In the genomic region with DNA sequence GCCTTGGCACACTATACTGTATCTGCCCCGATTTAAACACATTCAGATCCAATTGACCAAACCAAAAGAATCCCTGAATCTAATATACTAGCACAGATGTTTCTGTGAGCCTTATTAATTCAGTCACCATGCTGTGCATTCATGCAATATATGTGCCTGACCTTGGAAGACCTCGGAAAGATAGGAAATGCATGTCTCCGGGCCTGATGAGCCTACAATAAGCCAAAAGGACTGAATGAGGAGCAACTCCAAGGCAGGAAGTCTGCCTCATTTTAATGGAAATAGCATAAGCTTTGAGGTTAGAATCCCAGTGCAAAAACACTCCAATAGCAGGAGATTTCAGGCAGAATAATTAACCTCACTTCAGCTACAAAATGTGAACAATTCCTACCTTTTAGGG, we compare ENCODE assay signal across 24 cellular contexts.
"Had no signal": no experiment of that assay in that cellular context is flagged by ENCODE, and none has a peak within 500 bp of the region (broad histone marks: within the 10 kb centered on the region; RNA-seq: fewer than 3 reads in every experiment).

No MANE protein-coding gene starts in this region.

- DNase-seq: activated CD4-positive, alpha-beta memory T cell treated with anti-CD3 and anti-CD28 coated beads, Interleukin-2, amount 10 ng/mL, durations not matched to agents 7 days and 5 days; activated CD4-positive, alpha-beta T cell treated with anti-CD3 and anti-CD28 coated beads for 1 hour; activated CD4-positive, alpha-beta T cell treated with anti-CD3 and anti-CD28 coated beads, Interleukin-2, amount 10 ng/mL, durations not matched to agents 7 days and 5 days; activated CD8-positive, alpha-beta memory T cell treated with anti-CD3 and anti-CD28 coated beads, Interleukin-2, amount 50 U/mL, for 48 hours; activated gamma-delta T cell; activated naive CD4-positive, alpha-beta T cell treated with anti-CD3 and anti-CD28 coated beads, Interleukin-2, amount 10 ng/mL, durations not matched to agents 7 days and 5 days; activated naive CD8-positive, alpha-beta T cell treated with anti-CD3 and anti-CD28 coated beads, Interleukin-2, amount 10 ng/mL, durations not matched to agents 7 days and 5 days; activated T-cell treated with anti-CD3 and anti-CD28 coated beads, Interleukin-2, amount 50 U/mL, for 24 hours; central memory CD4-positive, alpha-beta T cell; endodermal cell; foreskin melanocyte; naive B cell; nephron progenitor cell; stimulated activated CD4-positive, alpha-beta T cell treated with anti-CD3 and anti-CD28 coated beads, Interleukin-12 subunit alpha, Interleukin-12 subunit beta, amount 100 ng/mL, for 4 hours; stimulated activated CD4-positive, alpha-beta T cell treated with anti-CD3 and anti-CD28 coated beads, Interleukin-4, amount 100 ng/mL, for 1 hour; stimulated activated naive CD8-positive, alpha-beta T cell treated with anti-CD3 and anti-CD28 coated beads, Interleukin-15, Interleukin-2, amounts not matched to agents 100 U/mL and 50 U/mL, for 24 hours; T-helper 2 cell; testis; transverse colon had no signal

- H3K36me3 ChIP-seq: esophagus muscularis mucosa, transverse colon had no signal

- H3K4me3 ChIP-seq: esophagus muscularis mucosa, skin epidermis, testis, transverse colon had no signal

- H3K9me3 Mint-ChIP-seq: activated CD4-positive, alpha-beta memory T cell treated with anti-CD3 and anti-CD28 coated beads, Interleukin-2, amount 10 ng/mL, durations not matched to agents 7 days and 5 days; activated CD4-positive, alpha-beta T cell treated with anti-CD3 and anti-CD28 coated beads, Interleukin-2, amount 10 ng/mL, durations not matched to agents 7 days and 5 days; activated naive CD4-positive, alpha-beta T cell treated with anti-CD3 and anti-CD28 coated beads, Interleukin-2, amount 10 ng/mL, durations not matched to agents 7 days and 5 days; activated naive CD8-positive, alpha-beta T cell treated with anti-CD3 and anti-CD28 coated beads, Interleukin-2, amount 10 ng/mL, durations not matched to agents 7 days and 5 days; activated T-cell treated with anti-CD3 and anti-CD28 coated beads, Interleukin-2, amount 50 U/mL, for 24 hours; endodermal cell; mesothelial cell of epicardium; nephron progenitor cell had no signal

- H3K27ac ChIP-seq: esophagus muscularis mucosa, skin epidermis, testis, transverse colon had no signal

- H3K36me3 Mint-ChIP-seq: activated naive CD4-positive, alpha-beta T cell treated with anti-CD3 and anti-CD28 coated beads, Interleukin-2, amount 10 ng/mL, durations not matched to agents 7 days and 5 days; activated naive CD8-positive, alpha-beta T cell treated with anti-CD3 and anti-CD28 coated beads, Interleukin-2, amount 10 ng/mL, durations not matched to agents 7 days and 5 days; mesothelial cell of epicardium; naive B cell had no signal

- H3K27me3 Mint-ChIP-seq: activated CD4-positive, alpha-beta memory T cell treated with anti-CD3 and anti-CD28 coated beads, Interleukin-2, amount 10 ng/mL, durations not matched to agents 7 days and 5 days; activated CD4-positive, alpha-beta T cell treated with anti-CD3 and anti-CD28 coated beads, Interleukin-2, amount 10 ng/mL, durations not matched to agents 7 days and 5 days; activated naive CD4-positive, alpha-beta T cell treated with anti-CD3 and anti-CD28 coated beads, Interleukin-2, amount 10 ng/mL, durations not matched to agents 7 days and 5 days; activated naive CD8-positive, alpha-beta T cell treated with anti-CD3 and anti-CD28 coated beads, Interleukin-2, amount 10 ng/mL, durations not matched to agents 7 days and 5 days; activated T-cell treated with anti-CD3 and anti-CD28 coated beads, Interleukin-2, amount 50 U/mL, for 24 hours; naive B cell had no signal

- H3K4me1 ChIP-seq: esophagus muscularis mucosa, testis, transverse colon had no signal

- H3K4me1 Mint-ChIP-seq: activated CD4-positive, alpha-beta memory T cell treated with anti-CD3 and anti-CD28 coated beads, Interleukin-2, amount 10 ng/mL, durations not matched to agents 7 days and 5 days; activated CD4-positive, alpha-beta T cell treated with anti-CD3 and anti-CD28 coated beads, Interleukin-2, amount 10 ng/mL, durations not matched to agents 7 days and 5 days; activated naive CD4-positive, alpha-beta T cell treated with anti-CD3 and anti-CD28 coated beads, Interleukin-2, amount 10 ng/mL, durations not matched to agents 7 days and 5 days; activated naive CD8-positive, alpha-beta T cell treated with anti-CD3 and anti-CD28 coated beads, Interleukin-2, amount 10 ng/mL, durations not matched to agents 7 days and 5 days; mesothelial cell of epicardium; naive B cell; nephron progenitor cell had no signal

- H3K27me3 ChIP-seq: esophagus muscularis mucosa, testis had no signal

- H3K27ac Mint-ChIP-seq: activated CD4-positive, alpha-beta memory T cell treated with anti-CD3 and anti-CD28 coated beads, Interleukin-2, amount 10 ng/mL, durations not matched to agents 7 days and 5 days; activated CD4-positive, alpha-beta T cell treated with anti-CD3 and anti-CD28 coated beads, Interleukin-2, amount 10 ng/mL, durations not matched to agents 7 days and 5 days; activated naive CD4-positive, alpha-beta T cell treated with anti-CD3 and anti-CD28 coated beads, Interleukin-2, amount 10 ng/mL, durations not matched to agents 7 days and 5 days; activated naive CD8-positive, alpha-beta T cell treated with anti-CD3 and anti-CD28 coated beads, Interleukin-2, amount 10 ng/mL, durations not matched to agents 7 days and 5 days; activated T-cell treated with anti-CD3 and anti-CD28 coated beads, Interleukin-2, amount 50 U/mL, for 24 hours; endodermal cell; mesothelial cell of epicardium; naive B cell; nephron progenitor cell had no signal

- H3K9me3 ChIP-seq: esophagus muscularis mucosa, testis, transverse colon had no signal

- FAIRE-seq: astrocyte had no signal

- ATAC-seq: sciatic nerve; stimulated activated naive CD8-positive, alpha-beta T cell treated with anti-CD3 and anti-CD28 coated beads, Interleukin-15, Interleukin-2, amounts not matched to agents 100 U/mL and 50 U/mL, for 24 hours had no signal

- H3K4me3 Mint-ChIP-seq: activated CD4-positive, alpha-beta memory T cell treated with anti-CD3 and anti-CD28 coated beads, Interleukin-2, amount 10 ng/mL, durations not matched to agents 7 days and 5 days; activated CD4-positive, alpha-beta T cell treated with anti-CD3 and anti-CD28 coated beads, Interleukin-2, amount 10 ng/mL, durations not matched to agents 7 days and 5 days; activated naive CD4-positive, alpha-beta T cell treated with anti-CD3 and anti-CD28 coated beads, Interleukin-2, amount 10 ng/mL, durations not matched to agents 7 days and 5 days; activated naive CD8-positive, alpha-beta T cell treated with anti-CD3 and anti-CD28 coated beads, Interleukin-2, amount 10 ng/mL, durations not matched to agents 7 days and 5 days; activated T-cell treated with anti-CD3 and anti-CD28 coated beads, Interleukin-2, amount 50 U/mL, for 24 hours; endodermal cell; mesothelial cell of epicardium; naive B cell; nephron progenitor cell had no signal
